In the genomic region with DNA sequence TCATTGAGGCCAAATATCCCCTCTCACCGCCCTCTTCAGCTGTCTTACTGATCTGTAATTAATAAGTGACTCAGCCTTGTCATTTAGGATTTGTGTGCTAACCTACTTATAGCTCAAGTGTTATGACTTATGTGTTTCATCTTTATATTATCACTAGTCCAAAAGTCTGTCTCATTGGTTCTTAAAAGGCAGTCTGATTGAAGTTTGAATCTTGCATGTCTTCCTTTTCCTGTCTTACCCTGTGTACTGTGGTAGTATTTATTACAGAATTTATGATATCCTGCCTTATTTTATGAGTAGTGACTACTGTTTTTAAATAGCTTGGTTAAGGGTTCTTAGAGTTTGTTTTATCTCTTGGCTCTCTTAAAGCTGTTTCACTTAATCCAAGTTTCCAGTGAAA, we compare ENCODE assay signal across 29 cellular contexts. TPM values are rescaled to one million over a fixed set of nuclear protein-coding genes. Genes with fewer than 3 reads are reported as not detected.
DNase-seq lines count a peak whose midpoint lies in the region; ATAC-seq lines count a peak whose summit lies in the region.
"Had no signal": no experiment of that assay in that cellular context is flagged by ENCODE, and none has a peak within 500 bp of the region (broad histone marks: within the 10 kb centered on the region; RNA-seq: fewer than 3 reads in every experiment).

No MANE protein-coding gene starts in this region.

- peaks cover 11% of the 10 kb centered on the region for H3K27me3 Mint-ChIP-seq in activated naive CD8-positive, alpha-beta T cell treated with anti-CD3 and anti-CD28 coated beads, Interleukin-2, amount 50 U/mL, for 24 hours
- H3K27me3 Mint-ChIP-seq in activated naive CD8-positive, alpha-beta T cell treated with anti-CD3 and anti-CD28 coated beads for 36 hours: peaks cover 8% of the 10 kb centered on the region
- peaks cover 0 to 20% of the 10 kb centered on the region in 2 donors for H3K27me3 Mint-ChIP-seq in T-cell
- H3K27me3 Mint-ChIP-seq: activated naive CD8-positive, alpha-beta T cell had no signal

- no peaks in the 10 kb centered on the region for H3K4me1 ChIP-seq in aorta (ENCODE audit: control insufficient read depth in 1 of 2, insufficient read depth in 2 of 2, low read length in 2 of 2)
- H3K4me1 ChIP-seq: parathyroid adenoma, upper lobe of right lung had no signal

- H3K9me3 Mint-ChIP-seq in activated naive CD8-positive, alpha-beta T cell treated with anti-CD3 and anti-CD28 coated beads, Interleukin-2, amount 50 U/mL, for 24 hours: no peaks in the 10 kb centered on the region
- no peaks in the 10 kb centered on the region for H3K9me3 Mint-ChIP-seq in activated naive CD8-positive, alpha-beta T cell treated with anti-CD3 and anti-CD28 coated beads for 36 hours
- H3K9me3 Mint-ChIP-seq in T-cell: no peaks in the 10 kb centered on the region
- H3K9me3 Mint-ChIP-seq: immature natural killer cell, mesothelial cell of epicardium, nephron had no signal

- H3K9me3 ChIP-seq in aorta (ENCODE audit: control insufficient read depth, low read length): no peaks in the 10 kb centered on the region
- H3K9me3 ChIP-seq: upper lobe of right lung had no signal

- 94 to 97% methylated on average over 1 of the region's 1 CpG for WGBS in aorta, 2 donors

- no peak for DNase-seq in activated naive CD8-positive, alpha-beta T cell treated with anti-CD3 and anti-CD28 coated beads, Interleukin-2, amount 50 U/mL, for 24 hours
- no peak for DNase-seq in activated naive CD8-positive, alpha-beta T cell treated with anti-CD3 and anti-CD28 coated beads for 36 hours
- DNase-seq in T-cell (no peak), occipital lobe (lab: John Stamatoyannopoulos, UW) (no peak), aorta (no peak)
- DNase-seq in effector CD8-positive, alpha-beta T cell (lab: John Stamatoyannopoulos, UW): no peak
- DNase-seq: cerebellar nuclear complex, DMS 273 treated with DMSO at 0.1 percent for 48 hours, foreskin fibroblast, GDM1, GOT3, immature natural killer cell, left ventricle myocardium superior, NCI-H1105 treated with DMSO at 0.1 percent for 48 hours, NCI-H2081 treated with DMSO at 0.1 percent for 48 hours, NCI-H510A treated with DMSO at 0.1 percent for 48 hours, T1000, upper lobe of right lung had no signal

- no peaks in the 10 kb centered on the region for H3K27me3 ChIP-seq in aorta (ENCODE audit: control insufficient read depth in 1 of 2, insufficient read depth in 2 of 2, low read length in 1 of 2)

- CTCF ChIA-PET in T-cell (lab: Charles Lee): interaction anchor here in 1 of 2 donors (0.8 to 1.5 kb wide), 4 partner anchors 10 to 43 kb away, joined by 3 to 4 read pairs (median 3); no protein-coding TSS in a partner anchor

- no peak overlapping the region for H3K27ac ChIP-seq in aorta (ENCODE audit: low read depth in 1 of 2, low read length in 2 of 2)
- H3K27ac ChIP-seq: C4-2B, epithelial cell of prostate, HL-60, parathyroid adenoma, RWPE1, SK-N-MC, upper lobe of right lung had no signal

- intact Hi-C loops in aorta (cut with DNase I): no loop called here

- no peak overlapping the region for H3K27ac Mint-ChIP-seq in activated naive CD8-positive, alpha-beta T cell treated with anti-CD3 and anti-CD28 coated beads, Interleukin-2, amount 50 U/mL, for 24 hours
- no peak overlapping the region for H3K27ac Mint-ChIP-seq in activated naive CD8-positive, alpha-beta T cell treated with anti-CD3 and anti-CD28 coated beads for 36 hours
- peak overlapping the region in 1 of 2 donors; percentile 81 for H3K27ac Mint-ChIP-seq in T-cell
- H3K27ac Mint-ChIP-seq: activated naive CD8-positive, alpha-beta T cell; immature natural killer cell; mesothelial cell of epicardium had no signal

- no peaks in the 10 kb centered on the region for H3K36me3 ChIP-seq in aorta (ENCODE audit: control insufficient read depth in 1 of 2, insufficient read depth in 2 of 2, low read length in 1 of 2)
- H3K36me3 ChIP-seq: upper lobe of right lung had no signal

- no peaks in the 10 kb centered on the region for H3K36me3 Mint-ChIP-seq in activated naive CD8-positive, alpha-beta T cell treated with anti-CD3 and anti-CD28 coated beads, Interleukin-2, amount 50 U/mL, for 24 hours (ENCODE audit: low read depth)
- H3K36me3 Mint-ChIP-seq in activated naive CD8-positive, alpha-beta T cell treated with anti-CD3 and anti-CD28 coated beads for 36 hours: no peaks in the 10 kb centered on the region
- H3K36me3 Mint-ChIP-seq in T-cell: no peaks in the 10 kb centered on the region
- H3K36me3 Mint-ChIP-seq: activated naive CD8-positive, alpha-beta T cell; immature natural killer cell; mesothelial cell of epicardium had no signal

- H3K4me1 Mint-ChIP-seq in activated naive CD8-positive, alpha-beta T cell treated with anti-CD3 and anti-CD28 coated beads, Interleukin-2, amount 50 U/mL, for 24 hours: peaks cover 18% of the 10 kb centered on the region
- H3K4me1 Mint-ChIP-seq in activated naive CD8-positive, alpha-beta T cell treated with anti-CD3 and anti-CD28 coated beads for 36 hours: peaks cover 26% of the 10 kb centered on the region
- H3K4me1 Mint-ChIP-seq in T-cell: peaks cover 17 to 22% (median 21%) of the 10 kb centered on the region in 3 donors

- H3K4me3 ChIP-seq in aorta (ENCODE audit: low read length in 2 of 2): no peak overlapping the region
- H3K4me3 ChIP-seq: SK-N-MC, upper lobe of right lung had no signal

- H3K4me3 Mint-ChIP-seq in activated naive CD8-positive, alpha-beta T cell treated with anti-CD3 and anti-CD28 coated beads, Interleukin-2, amount 50 U/mL, for 24 hours: no peak overlapping the region
- H3K4me3 Mint-ChIP-seq in activated naive CD8-positive, alpha-beta T cell treated with anti-CD3 and anti-CD28 coated beads for 36 hours: no peak overlapping the region
- no peak overlapping the region for H3K4me3 Mint-ChIP-seq in T-cell
- H3K4me3 Mint-ChIP-seq: activated naive CD8-positive, alpha-beta T cell; immature natural killer cell; mesothelial cell of epicardium; nephron had no signal

- ATAC-seq in activated naive CD8-positive, alpha-beta T cell treated with anti-CD3 and anti-CD28 coated beads, Interleukin-2, amount 50 U/mL, for 24 hours: peak; percentile 63
- ATAC-seq in GM19463 (IDR thresholded peaks at IDR 0.05; ENCODE audit: unreplicated experiment) (peak; percentile 58), T-cell (replicated peaks in 1 of 4) (peak; percentile 34 to 68 (median 64)), aorta (ENCODE audit: low FRiP score) (no peak)
- ATAC-seq: left ventricle myocardium superior, sciatic nerve, upper lobe of right lung had no signal

- POLR2A ChIA-PET in T-cell (lab: Charles Lee): interaction anchor here (0.6 to 0.9 kb wide), 4 partner anchors 13 to 151 kb away, joined by 3 to 5 read pairs (median 4); no protein-coding TSS in a partner anchor

RNA-seq across cellular contexts. Expression of a gene that starts 6.3 kb away (rescaled TPM):
- 1 to 10 TPM; 3.4 TPM for total RNA-seq in activated naive CD8-positive, alpha-beta T cell treated with anti-CD3 and anti-CD28 coated beads for 36 hours
- 1 to 10 TPM; 2.1 to 5.3 (median 2.5) TPM for total RNA-seq in T-cell
- 3.1 TPM for total RNA-seq in occipital lobe
- 1 to 10 TPM in 1 of 2 donors, under 1 TPM in 1; 0.78 to 2.6 TPM for total RNA-seq in aorta
- 1 to 10 TPM in 1 of 2 donors, under 1 TPM in 1; 0.31 to 6.4 TPM for polyA plus RNA-seq in aorta

RNA-seq across cellular contexts. Expression of a gene that starts 17.4 kb away (rescaled TPM):
- 10 to 100 TPM; 13.1 to 15.0 TPM for total RNA-seq in activated naive CD8-positive, alpha-beta T cell treated with anti-CD3 and anti-CD28 coated beads for 36 hours
- total RNA-seq in T-cell: 10 to 100 TPM; 12.8 to 20.3 (median 15.1) TPM
- total RNA-seq in occipital lobe: 39.8 TPM
- 10 to 100 TPM; 35.2 to 39.4 TPM for total RNA-seq in aorta
- polyA plus RNA-seq in aorta: 10 to 100 TPM; 10.8 to 12.1 TPM
